Comparison of ENCODE assay signal across 20 cellular contexts in genomic region chr7:139613971-139614411, GRCh38.
DNase-seq lines count a peak whose midpoint lies in the region; ATAC-seq and TF ChIP-seq lines count a peak whose summit lies in the region.
"Had no signal": no experiment of that assay in that cellular context is flagged by ENCODE, and none has a peak within 500 bp of the region (broad histone marks: within the 10 kb centered on the region; RNA-seq: fewer than 3 reads in every experiment).

No MANE protein-coding gene starts in this region.

- H3K27me3 Mint-ChIP-seq in activated CD8-positive, alpha-beta T cell treated with anti-CD3 and anti-CD28 coated beads for 36 hours = no peaks in the 10 kb centered on the region
- H3K27me3 Mint-ChIP-seq: activated B cell treated with CpG ODN at 0.5 μM for 24 hours; activated CD8-positive, alpha-beta memory T cell treated with anti-CD3 and anti-CD28 coated beads, Interleukin-2, amount 10 ng/mL, durations not matched to agents 7 days and 5 days; IgD-negative memory B cell; T-helper 17 cell had no signal

- no peaks in the 10 kb centered on the region for H3K9me3 Mint-ChIP-seq in activated CD8-positive, alpha-beta T cell treated with anti-CD3 and anti-CD28 coated beads for 36 hours
- H3K9me3 Mint-ChIP-seq: activated B cell treated with CpG ODN at 0.5 μM for 24 hours, IgD-negative memory B cell had no signal

- intact Hi-C loops in activated CD8-positive, alpha-beta T cell treated with anti-CD3 and anti-CD28 coated beads for 36 hours (cut with micrococcal nuclease) = no loop called here

- H3K36me3 Mint-ChIP-seq in activated CD8-positive, alpha-beta T cell treated with anti-CD3 and anti-CD28 coated beads for 36 hours (ENCODE audit: low read depth) = peaks cover 13% of the 10 kb centered on the region

- DNase-seq in DMS53 treated with DMSO at 0.1 percent for 48 hours (lab: John Stamatoyannopoulos, UW; ENCODE audit: unreplicated experiment) = peak; percentile 54
- DNase-seq in NCI-H146 (lab: John Stamatoyannopoulos, UW) = peak; percentile 92
- peak; percentile 69 for DNase-seq in NCI-H774 (lab: John Stamatoyannopoulos, UW)
- no peak for DNase-seq in SK-N-DZ (ENCODE audit: low spot score)
- no peak for DNase-seq in GM10266 (ENCODE audit: extremely low spot score)
- no peak for DNase-seq in activated CD8-positive, alpha-beta T cell treated with anti-CD3 and anti-CD28 coated beads for 36 hours
- DNase-seq in activated gamma-delta T cell treated with Interleukin-2 at 50 U/mL for 16 hours = no peak
- DNase-seq: activated B cell treated with CpG ODN at 0.5 μM for 24 hours; activated CD8-positive, alpha-beta memory T cell treated with anti-CD3 and anti-CD28 coated beads, Interleukin-2, amount 10 ng/mL, durations not matched to agents 7 days and 5 days; activated naive CD4-positive, alpha-beta T cell; foreskin fibroblast; NCI-H510A; OCI-M1; SHP77 treated with DMSO at 0.1 percent for 48 hours; stomach; T-helper 17 cell had no signal

- no peak for TF ChIP-seq CTCF in GM10266 (IDR thresholded peaks at IDR 0.05; ENCODE audit: control insufficient read depth, insufficient read depth, low read depth, missing control alignments)
- TF ChIP-seq CTCF in activated CD8-positive, alpha-beta T cell treated with anti-CD3 and anti-CD28 coated beads for 36 hours (IDR thresholded peaks at IDR 0.05) = no peak

- no peak overlapping the region for H3K27ac Mint-ChIP-seq in activated CD8-positive, alpha-beta T cell treated with anti-CD3 and anti-CD28 coated beads for 36 hours
- H3K27ac Mint-ChIP-seq: activated B cell treated with CpG ODN at 0.5 μM for 24 hours; activated CD8-positive, alpha-beta memory T cell treated with anti-CD3 and anti-CD28 coated beads, Interleukin-2, amount 10 ng/mL, durations not matched to agents 7 days and 5 days; T-helper 17 cell had no signal

- CTCF ChIA-PET in activated CD8-positive, alpha-beta T cell treated with anti-CD3 and anti-CD28 coated beads for 36 hours (lab: Charles Lee) = interaction anchor here (1.5 to 3.4 kb wide), 3 partner anchors 9 to 19 kb away, joined by 3 to 18 read pairs (median 5); no protein-coding TSS in a partner anchor

- H3K4me1 Mint-ChIP-seq in activated CD8-positive, alpha-beta T cell treated with anti-CD3 and anti-CD28 coated beads for 36 hours (ENCODE audit: low read depth) = no peaks in the 10 kb centered on the region
- H3K4me1 Mint-ChIP-seq: activated B cell treated with CpG ODN at 0.5 μM for 24 hours; activated CD8-positive, alpha-beta memory T cell treated with anti-CD3 and anti-CD28 coated beads, Interleukin-2, amount 10 ng/mL, durations not matched to agents 7 days and 5 days; IgD-negative memory B cell had no signal

- H3K4me3 Mint-ChIP-seq in activated CD8-positive, alpha-beta T cell treated with anti-CD3 and anti-CD28 coated beads for 36 hours = no peak overlapping the region
- H3K4me3 Mint-ChIP-seq: activated B cell treated with CpG ODN at 0.5 μM for 24 hours; activated CD8-positive, alpha-beta memory T cell treated with anti-CD3 and anti-CD28 coated beads, Interleukin-2, amount 10 ng/mL, durations not matched to agents 7 days and 5 days; IgD-negative memory B cell; T-helper 17 cell had no signal

- ATAC-seq in activated CD8-positive, alpha-beta T cell treated with anti-CD3 and anti-CD28 coated beads for 36 hours = no peak
- ATAC-seq: activated CD8-positive, alpha-beta memory T cell treated with anti-CD3 and anti-CD28 coated beads, Interleukin-2, amount 10 ng/mL, durations not matched to agents 7 days and 5 days; T-helper 17 cell had no signal

- H3K27me3 ChIP-seq in layer of hippocampus (ENCODE audit: control insufficient read depth, insufficient read depth, low read length) = no peaks in the 10 kb centered on the region
- H3K27me3 ChIP-seq: right atrium auricular region, stomach had no signal

- POLR2A ChIA-PET in activated CD8-positive, alpha-beta T cell treated with anti-CD3 and anti-CD28 coated beads for 36 hours (lab: Charles Lee) = interaction anchor here (0.7 kb wide), 1 partner anchor 190 kb away, joined by 3 read pairs; no protein-coding TSS in a partner anchor

- H3K27ac ChIP-seq in layer of hippocampus (ENCODE audit: low read depth, low read length) = peak overlapping the region; percentile 47
- H3K27ac ChIP-seq: coronary artery, right atrium auricular region, stomach had no signal

Comparison
In these comparisons a context has a peak if more than half of its experiments do, and no peak if none do; other contexts are left out.
1. DNase-seq: peak in DMS53 treated with DMSO at 0.1 percent for 48 hours (single experiment), NCI-H146 (single experiment) and NCI-H774 (single experiment); none in SK-N-DZ (single experiment), GM10266 (single experiment), activated CD8-positive, alpha-beta T cell treated with anti-CD3 and anti-CD28 coated beads for 36 hours (single experiment) and activated gamma-delta T cell treated with Interleukin-2 at 50 U/mL for 16 hours (single experiment).